In genomic region chr11:120766318-120766717, GRCh38 we compare ENCODE assay signal across 5 cellular contexts.
"Had no signal": no experiment of that assay in that cellular context is flagged by ENCODE, and none has a peak within 500 bp of the region (broad histone marks: within the 10 kb centered on the region; RNA-seq: fewer than 3 reads in every experiment).

No MANE protein-coding gene starts in this region.

- H3K4me3 ChIP-seq: GM23248, HAP-1 had no signal

- H3K36me3 ChIP-seq: HAP-1 had no signal

- H3K27ac ChIP-seq: GM23248 had no signal

- H3K9me3 ChIP-seq: HAP-1 had no signal

- H3K4me1 ChIP-seq: HAP-1 had no signal

- DNase-seq: GM23248, GOT3, H7, IMR-90 had no signal
